In genomic region chr4:77849278-77849965, GRCh38 we compare ENCODE assay signal across 14 cellular contexts.
"Had no signal": no experiment of that assay in that cellular context is flagged by ENCODE, and none has a peak within 500 bp of the region (broad histone marks: within the 10 kb centered on the region; RNA-seq: fewer than 3 reads in every experiment).

No MANE protein-coding gene starts in this region.

- H3K4me3 Mint-ChIP-seq: activated B cell treated with CpG ODN at 0.5 μM for 24 hours; effector memory CD8-positive, alpha-beta T cell; naive B cell had no signal

- H3K27me3 Mint-ChIP-seq: activated B cell treated with CpG ODN at 0.5 μM for 24 hours; effector memory CD8-positive, alpha-beta T cell; naive B cell had no signal

- H3K27me3 ChIP-seq: body of pancreas, neutrophil, stomach had no signal

- H3K4me3 ChIP-seq: body of pancreas, lung, skin epidermis, stomach had no signal

- H3K4me1 ChIP-seq: body of pancreas, stomach had no signal

- ATAC-seq: activated naive CD4-positive, alpha-beta T cell treated with anti-CD3 and anti-CD28 coated beads, Interleukin-2, amount 50 U/mL, for 72 hours; body of pancreas; effector memory CD8-positive, alpha-beta T cell; left colon had no signal

- H3K36me3 Mint-ChIP-seq: activated naive CD4-positive, alpha-beta T cell treated with anti-CD3 and anti-CD28 coated beads, Interleukin-2, amount 50 U/mL, for 72 hours had no signal

- H3K27ac Mint-ChIP-seq: activated B cell treated with CpG ODN at 0.5 μM for 24 hours; activated naive CD4-positive, alpha-beta T cell treated with anti-CD3 and anti-CD28 coated beads, Interleukin-2, amount 50 U/mL, for 72 hours; effector memory CD8-positive, alpha-beta T cell; naive B cell had no signal

- H3K9me3 Mint-ChIP-seq: activated B cell treated with CpG ODN at 0.5 μM for 24 hours; effector memory CD8-positive, alpha-beta T cell; naive B cell had no signal

- H3K36me3 ChIP-seq: neutrophil, stomach had no signal

- DNase-seq: activated B cell treated with CpG ODN at 0.5 μM for 24 hours; activated CD4-positive, alpha-beta T cell treated with anti-CD3 and anti-CD28 coated beads, Interleukin-2, amount 50 U/mL, for 1 hour; amniotic stem cell; body of pancreas; effector memory CD8-positive, alpha-beta T cell; erythroblast; left colon; midbrain; naive B cell; stomach had no signal

- H3K27ac ChIP-seq: body of pancreas, neutrophil, skin epidermis, stomach had no signal

- H3K9me3 ChIP-seq: body of pancreas, neutrophil, stomach had no signal
